In genomic region chr14:95540236-95540635, GRCh38 we compare ENCODE assay signal across 24 cellular contexts. TPM values are rescaled to one million over a fixed set of nuclear protein-coding genes. Genes with fewer than 3 reads are reported as not detected.
DNase-seq lines count a peak whose midpoint lies in the region; ATAC-seq, FAIRE-seq and TF ChIP-seq lines count a peak whose summit lies in the region.
"Had no signal": no experiment of that assay in that cellular context is flagged by ENCODE, and none has a peak within 500 bp of the region (broad histone marks: within the 10 kb centered on the region; RNA-seq: fewer than 3 reads in every experiment).

No MANE protein-coding gene starts in this region.

- no peak for ATAC-seq in DND-41 (ENCODE audit: insufficient read depth, low read depth)
- ATAC-seq in GM12878 = no peak
- ATAC-seq: A549 had no signal

- peaks cover 89% of the 10 kb centered on the region for H3K4me1 ChIP-seq in BLaER1
- H3K4me1 ChIP-seq in DND-41 (ENCODE audit: insufficient read depth, low read length) = peaks cover 38% of the 10 kb centered on the region
- H3K4me1 ChIP-seq in GM12878 (ENCODE audit: control insufficient read depth, insufficient read depth, low read length) = peaks cover 8% of the 10 kb centered on the region; the same call in 1 of the 2 replicates
- peaks cover 10 to 17% of the 10 kb centered on the region in 2 donors for H3K4me1 ChIP-seq in kidney (ENCODE audit: control insufficient read depth in 1 of 2, insufficient read depth in 1 of 2, low read depth in 1 of 2, low read length in 2 of 2)

- H3K4me3 Mint-ChIP-seq in neural crest cell = peak overlapping the region; percentile 2
- H3K4me3 Mint-ChIP-seq: CD14-positive monocyte; CD4-positive, alpha-beta T cell; CD8-positive, alpha-beta memory T cell had no signal

- in situ Hi-C loops in GM12878 (cut with MboI) = no loop called here

- FAIRE-seq in GM12878 (lab: Jason Lieb, UNC) = no peak
- FAIRE-seq in kidney (lab: Jason Lieb, UNC) = no peak
- FAIRE-seq: A549, D721Med, GM12892, H54 had no signal

- H3K9me3 Mint-ChIP-seq in neural crest cell = no peaks in the 10 kb centered on the region
- H3K9me3 Mint-ChIP-seq: CD14-positive monocyte; CD4-positive, alpha-beta T cell; CD8-positive, alpha-beta memory T cell had no signal

- CTCF ChIA-PET in GM12878 (lab: Yijun Ruan, JAX) = interaction anchor here (0.7 to 12.1 kb wide), 3 partner anchors 13 to 96 kb away, joined by 3 to 118 read pairs (median 4); no protein-coding TSS in a partner anchor

- intact Hi-C loops in GM12878 (cut with micrococcal nuclease; ENCODE audit: unreplicated experiment) = no loop called here
- intact Hi-C loops in kidney (cut with DNase I) = no loop called here

- H3K79me2 ChIP-seq in DND-41 (ENCODE audit: insufficient read depth, low read length) (peaks cover 88% of the 10 kb centered on the region), GM12878 (ENCODE audit: control insufficient read depth, insufficient read depth, low read length) (peaks cover 63% of the 10 kb centered on the region)

- H2AFZ ChIP-seq in DND-41 (ENCODE audit: low read depth, low read length) (no peak overlapping the region), GM12878 (ENCODE audit: control insufficient read depth, low read depth, low read length) (no peak overlapping the region)

- TF ChIP-seq CTCF in DND-41 (IDR thresholded peaks at IDR 0.05; ENCODE audit: borderline replicate concordance, extremely low read depth, low read length, poor library complexity, severe bottlenecking) = no peak
- no peak for TF ChIP-seq CTCF in GM12878 (IDR thresholded peaks at IDR 0.05 in 2 of 3, conservative IDR thresholded peaks at IDR 0.05 in 1 of 3; ENCODE audit: control insufficient read depth in 2 of 3, extremely low read depth in 1 of 3, insufficient read depth in 1 of 3, low read depth in 3 of 3, low read length in 3 of 3)
- no peak for TF ChIP-seq CTCF in neural crest cell (conservative IDR thresholded peaks at IDR 0.05)
- no peak for TF ChIP-seq CTCF in kidney (IDR thresholded peaks at IDR 0.05; ENCODE audit: borderline replicate concordance, extremely low read depth, insufficient read depth)

- H3K4me1 Mint-ChIP-seq in neural crest cell = peaks cover 29% of the 10 kb centered on the region

- POLR2A ChIA-PET in GM12878 (lab: Charles Lee) = interaction anchor here (0.5 kb wide), 1 partner anchor 27 kb away, joined by 3 read pairs; no protein-coding TSS in a partner anchor

- no peaks in the 10 kb centered on the region for H3K9me3 ChIP-seq in BLaER1
- H3K9me3 ChIP-seq in DND-41 (ENCODE audit: insufficient read depth, low read length, severe bottlenecking) = no peaks in the 10 kb centered on the region
- no peaks in the 10 kb centered on the region for H3K9me3 ChIP-seq in GM12878 (replicated peaks; ENCODE audit: control insufficient read depth, insufficient read depth, low read length)
- H3K9me3 ChIP-seq in kidney (ENCODE audit: control insufficient read depth in 1 of 2, low read length in 2 of 2) = no peaks in the 10 kb centered on the region
- H3K9me3 ChIP-seq: A549, BE2C had no signal

- TF ChIP-seq EP300 in GM12878 (IDR thresholded peaks at IDR 0.05; ENCODE audit: borderline replicate concordance in 1 of 2, control insufficient read depth in 1 of 2, low read depth in 2 of 2, low read length in 2 of 2) = no peak

- TF ChIP-seq RAD21 in GM12878 (IDR thresholded peaks at IDR 0.05; ENCODE audit: insufficient read depth, low read depth, low read length) = no peak

- peaks cover 100% of the 10 kb centered on the region for H4K20me1 ChIP-seq in BLaER1
- H4K20me1 ChIP-seq in DND-41 (ENCODE audit: insufficient read depth, low read length) = peaks cover 76% of the 10 kb centered on the region
- 0 out of 2 replicates have a peak, but pooled peaks cover 2% of the 10 kb centered on the region for H4K20me1 ChIP-seq in GM12878 (ENCODE audit: control insufficient read depth, insufficient read depth)

- H3K4me2 ChIP-seq in BLaER1 (peak overlapping the region; percentile 97; the same call in 1 of the 2 replicates), DND-41 (ENCODE audit: insufficient read depth, low read length) (peak overlapping the region; percentile 3; the same call in 1 of the 2 replicates), GM12878 (ENCODE audit: control insufficient read depth, insufficient read depth) (peak overlapping the region; percentile 11)
- H3K4me2 ChIP-seq: A549 had no signal

- H3K4me3 ChIP-seq in BLaER1 (no peak overlapping the region), DND-41 (ENCODE audit: low read depth in 1 of 2, low read length in 2 of 2) (no peak overlapping the region), GM12878 (0 out of 2 replicates have a peak overlapping the region, but pooled peaks have one; percentile 0), kidney (ENCODE audit: low read length in 2 of 2) (no peak overlapping the region)
- H3K4me3 ChIP-seq: A549 had no signal

- peaks cover 2% of the 10 kb centered on the region for H3K36me3 Mint-ChIP-seq in neural crest cell (ENCODE audit: low read depth)

- 92% methylated on average over 5 of the region's 5 CpGs for whole genome bisulfite sequencing in GM12878 (ENCODE audit: insufficient coverage, insufficient replicate concordance, low lambda C conversion rate, missing lambda C conversion rate)

- no peak for TF ChIP-seq POLR2A in GM12878 (IDR thresholded peaks at IDR 0.05; ENCODE audit: low read depth, low read length)

- no TSS peak for BruUV-seq in GM12878 (replicated peaks; lab: Mats Ljungman, UMichigan)

- SMC1A ChIA-PET in GM12878 (lab: Charles Lee; ENCODE audit: uncharacterized antibody, unreplicated experiment) = interaction anchor here (1.0 to 3.2 kb wide), 4 partner anchors 12 to 160 kb away, joined by 3 to 7 read pairs (median 3); no protein-coding TSS in a partner anchor

- RAD21 ChIA-PET in GM12878 (lab: Charles Lee; ENCODE audit: unreplicated experiment) = no interaction called here

- DNase-seq in DND-41 (no peak), GM12878 (ENCODE audit: low read depth, low spot score) (no peak), neural crest cell (ENCODE audit: low read depth, low spot score) (no peak), kidney (no peak), dedifferentiated amniotic fluid mesenchymal stem cell (ENCODE audit: extremely low spot score) (no peak), NCI-H2107 (lab: John Stamatoyannopoulos, UW) (no peak), NCI-H526 (lab: John Stamatoyannopoulos, UW) (no peak)
- DNase-seq: 8988T; ACHN; AML-193; BE2C; CD4-positive, alpha-beta T cell; CD8-positive, alpha-beta memory T cell; DMS 273 treated with DMSO at 0.1 percent for 48 hours; DMS79; GF-D8; GOT3; HCEC 1CT had no signal

- H3K27ac ChIP-seq in BLaER1 (no peak overlapping the region), DND-41 (ENCODE audit: low read length) (no peak overlapping the region), GM12878 (ENCODE audit: control insufficient read depth, insufficient read depth) (no peak overlapping the region), kidney (ENCODE audit: low read depth in 2 of 2, low read length in 2 of 2) (no peak overlapping the region)
- H3K27ac ChIP-seq: A549 had no signal

- H3K9ac ChIP-seq in BLaER1 (no peak overlapping the region), DND-41 (ENCODE audit: low read depth, low read length) (no peak overlapping the region), GM12878 (ENCODE audit: control insufficient read depth, insufficient read depth, low read length) (no peak overlapping the region), kidney (ENCODE audit: low read length in 2 of 2) (no peak overlapping the region)

- H3K27me3 Mint-ChIP-seq in neural crest cell (ENCODE audit: low read depth) = no peaks in the 10 kb centered on the region
- H3K27me3 Mint-ChIP-seq: CD4-positive, alpha-beta T cell; CD8-positive, alpha-beta memory T cell had no signal

- H3K27ac Mint-ChIP-seq in neural crest cell (ENCODE audit: unreplicated experiment) = no peak overlapping the region
- H3K27ac Mint-ChIP-seq: CD14-positive monocyte; CD4-positive, alpha-beta T cell had no signal

- no peaks in the 10 kb centered on the region for H3K27me3 ChIP-seq in BLaER1
- no peaks in the 10 kb centered on the region for H3K27me3 ChIP-seq in DND-41 (ENCODE audit: insufficient read depth, low read length, poor library complexity)
- H3K27me3 ChIP-seq in GM12878 (replicated peaks in 1 of 2; ENCODE audit: control insufficient read depth in 2 of 2, insufficient read depth in 2 of 2, low read length in 1 of 2) = no peaks in the 10 kb centered on the region
- H3K27me3 ChIP-seq: BE2C had no signal

- H3K36me3 ChIP-seq in BLaER1 (peaks cover 57% of the 10 kb centered on the region), DND-41 (ENCODE audit: insufficient read depth, low read length) (peaks cover 18% of the 10 kb centered on the region), GM12878 (ENCODE audit: control insufficient read depth in 2 of 2, insufficient read depth in 2 of 2, low read length in 1 of 2) (peaks cover 0 to 4% of the 10 kb centered on the region in 2 experiments; a peak in 3 of 4 replicates), kidney (ENCODE audit: control insufficient read depth in 1 of 2, insufficient read depth in 2 of 2, low read length in 2 of 2) (peaks cover 4 to 7% of the 10 kb centered on the region in 2 donors)

RNA-seq across cellular contexts. Expression of gene GLRX5, which starts 5.4 kb away (rescaled TPM):
- total RNA-seq in GM12878 (2013; cell fraction: nucleolus; rRNA removed) = 4.1 and 4.4 TPM in 2 replicates
- total RNA-seq in GM12878 (2014; rRNA removed) = 60.4 and 66.9 TPM in 2 replicates
- total RNA-seq in GM12878 (2014; rRNA removed; fragmentation: Illumina TruSeq; extraction: Trizol) = 57.9 and 58.5 TPM in 2 replicates
- total RNA-seq in GM12878 (2021) = 48.2 and 53.8 TPM in 2 replicates
- 38.1 TPM for polyA plus RNA-seq in GM12878 (2011; ENCODE audit: low read depth)
- 60.9 and 71.4 TPM in 2 replicates for polyA plus RNA-seq in GM12878 (2011; rRNA removed)
- polyA plus RNA-seq in GM12878 (2011; cell fraction: cytosol; rRNA removed) = 23.4 and 28.6 TPM in 2 replicates
- polyA plus RNA-seq in GM12878 (2011; cell fraction: nucleus; rRNA removed) = 11.2 and 13.0 TPM in 2 replicates
- 30.1 and 36.5 TPM in 2 replicates for polyA plus RNA-seq in GM12878 (2012)
- polyA plus RNA-seq in GM12878 (2014; fragmentation: Illumina TruSeq; extraction: Trizol) = 71.2 and 82.5 TPM in 2 replicates
- 10 to 100 TPM; 13.7 to 28.8 TPM for polyA plus RNA-seq in GM12878 (2014; fragmentation: Nextera tagmentation; extraction: Ambion mirVana)
- 53.0 and 56.8 TPM in 2 replicates for polyA plus RNA-seq in GM12878 (2014; rRNA removed)
- 100 to 1,000 TPM in 1 of 2 experiments, 10 to 100 TPM in 1; 12.8 to 139 TPM for polyA plus RNA-seq in GM12878 (2016; fragmentation: Nextera tagmentation; extraction: Ambion mirVana)
- polyA minus RNA-seq in GM12878 (2011; rRNA and poly(A)+ RNA removed) = 13.3 and 15.7 TPM in 2 replicates
- 8.0 and 9.5 TPM in 2 replicates for polyA minus RNA-seq in GM12878 (2011; cell fraction: cytosol; rRNA and poly(A)+ RNA removed)
- polyA minus RNA-seq in GM12878 (2011; cell fraction: nucleus; rRNA and poly(A)+ RNA removed) = 3.6 and 7.3 TPM in 2 replicates
- 62.8 and 69.3 TPM in 2 replicates for total RNA-seq in neural crest cell
- 46.7 TPM for total RNA-seq in kidney
- polyA plus RNA-seq in kidney (ENCODE audit: insufficient read depth, low read depth, low replicate concordance) = 124 TPM

RNA-seq across cellular contexts. Expression of gene SYNE3, which starts 23.8 kb away (rescaled TPM):
- total RNA-seq in GM12878 (2013; cell fraction: nucleolus; rRNA removed) = 85.2 and 87.1 TPM in 2 replicates
- total RNA-seq in GM12878 (2014; rRNA removed) (18.5 and 20.0 TPM in 2 replicates), GM12878 (2014; rRNA removed; fragmentation: Illumina TruSeq; extraction: Trizol) (16.2 and 16.7 TPM in 2 replicates), GM12878 (2021) (40.0 and 44.1 TPM in 2 replicates), neural crest cell (0.82 and 0.96 TPM in 2 replicates), kidney (18.5 TPM)
- 3.2 TPM for polyA plus RNA-seq in GM12878 (2011; ENCODE audit: low read depth)
- polyA plus RNA-seq in GM12878 (2011; rRNA removed) (9.2 and 13.7 TPM in 2 replicates), GM12878 (2014; fragmentation: Illumina TruSeq; extraction: Trizol) (11.4 and 12.9 TPM in 2 replicates), GM12878 (2014; fragmentation: Nextera tagmentation; extraction: Ambion mirVana) (1 to 10 TPM; 1.4 TPM), GM12878 (2014; rRNA removed) (16.3 and 17.2 TPM in 2 replicates), GM12878 (2016; fragmentation: Nextera tagmentation; extraction: Ambion mirVana) (10 to 100 TPM; 11.6 to 13.0 TPM), kidney (ENCODE audit: insufficient read depth, low read depth, low replicate concordance) (0.54 TPM)
- polyA plus RNA-seq in GM12878 (2011; cell fraction: cytosol; rRNA removed) = 8.8 and 9.1 TPM in 2 replicates
- polyA plus RNA-seq in GM12878 (2011; cell fraction: nucleus; rRNA removed) = 35.2 and 47.8 TPM in 2 replicates
- 5.3 and 5.8 TPM in 2 replicates for polyA plus RNA-seq in GM12878 (2012)
- 23.6 and 27.6 TPM in 2 replicates for polyA minus RNA-seq in GM12878 (2011; rRNA and poly(A)+ RNA removed)
- 11.1 and 11.3 TPM in 2 replicates for polyA minus RNA-seq in GM12878 (2011; cell fraction: cytosol; rRNA and poly(A)+ RNA removed)
- polyA minus RNA-seq in GM12878 (2011; cell fraction: nucleus; rRNA and poly(A)+ RNA removed) = 21.9 and 38.7 TPM in 2 replicates

Comparison
In these comparisons a context has a peak if more than half of its experiments do, and no peak if none do; other contexts are left out.
1. H3K4me2 ChIP-seq: peak in every context shown above with its lines; median percentile 97 in BLaER1; 11 in GM12878; 3 in DND-41.